14 cellular contexts compared by ENCODE assay signal in the genomic region with DNA sequence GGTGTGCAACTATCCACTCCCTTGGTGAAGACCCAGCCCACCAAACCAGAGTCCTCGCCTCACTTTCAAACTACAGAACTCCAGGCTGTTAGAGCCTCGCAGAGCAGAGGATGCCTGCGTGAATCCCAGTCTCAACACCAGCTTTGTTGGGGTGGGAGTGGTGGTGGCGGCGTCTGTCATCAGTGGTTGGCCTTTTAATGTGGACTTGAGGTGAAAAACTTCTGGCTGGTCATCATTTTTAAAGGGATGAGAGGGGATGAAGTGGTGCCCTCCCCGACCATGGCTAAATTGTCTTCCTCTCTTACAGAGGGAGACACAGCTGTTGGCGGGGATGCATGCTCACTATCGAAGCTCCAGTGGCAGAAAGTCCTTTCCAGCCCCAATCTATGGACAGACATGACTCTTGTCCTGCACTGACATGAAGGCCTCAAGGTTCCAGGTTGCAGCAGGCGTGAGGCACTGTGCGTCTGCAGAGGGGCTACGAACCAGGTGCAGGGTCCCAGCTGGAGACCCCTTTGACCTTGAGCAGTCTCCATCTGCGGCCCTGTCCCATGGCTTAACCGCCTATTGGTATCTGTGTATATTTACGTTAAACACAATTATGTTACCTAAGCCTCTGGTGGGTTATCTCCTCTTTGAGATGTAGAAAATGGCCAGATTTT. TPM values are rescaled to one million over a fixed set of nuclear protein-coding genes. Genes with fewer than 3 reads are reported as not detected.
A peak's percentile ranks its signal among the peaks of the same experiment; 100 is the strongest.
DNase-seq lines count a peak whose midpoint lies in the region; ATAC-seq and TF ChIP-seq lines count a peak whose summit lies in the region.
"Had no signal": no experiment of that assay in that cellular context is flagged by ENCODE, and none has a peak within 500 bp of the region (broad histone marks: within the 10 kb centered on the region; RNA-seq: fewer than 3 reads in every experiment).

No MANE protein-coding gene starts in this region.

- no peaks in the 10 kb centered on the region for H3K27me3 ChIP-seq in CD4-positive, alpha-beta T cell (ENCODE audit: control insufficient read depth, insufficient read depth, low read length)
- H3K27me3 ChIP-seq: suprapubic skin had no signal

- peak; percentile 22 for TF ChIP-seq POLR2A in GM15510 (IDR thresholded peaks at IDR 0.05; ENCODE audit: borderline replicate concordance, extremely low read depth, insufficient read length)

- H3K9me3 Mint-ChIP-seq in CD4-positive, alpha-beta T cell = no peaks in the 10 kb centered on the region
- H3K9me3 Mint-ChIP-seq in activated CD8-positive, alpha-beta T cell treated with anti-CD3 and anti-CD28 coated beads, Interleukin-2, amount 10 ng/mL, durations not matched to agents 7 days and 5 days (ENCODE audit: insufficient read depth) = no peaks in the 10 kb centered on the region
- no peaks in the 10 kb centered on the region for H3K9me3 Mint-ChIP-seq in mesothelial cell of epicardium
- H3K9me3 Mint-ChIP-seq: neural crest cell had no signal

- H3K27ac Mint-ChIP-seq in CD4-positive, alpha-beta T cell = peak overlapping the region; percentile 85
- peak overlapping the region; percentile 39 for H3K27ac Mint-ChIP-seq in activated CD8-positive, alpha-beta T cell treated with anti-CD3 and anti-CD28 coated beads, Interleukin-2, amount 10 ng/mL, durations not matched to agents 7 days and 5 days
- H3K27ac Mint-ChIP-seq in mesothelial cell of epicardium = peak overlapping the region; percentile 90

- peaks cover 86% of the 10 kb centered on the region for H3K36me3 Mint-ChIP-seq in CD4-positive, alpha-beta T cell (ENCODE audit: low read depth)
- peaks cover 71% of the 10 kb centered on the region for H3K36me3 Mint-ChIP-seq in activated CD8-positive, alpha-beta T cell treated with anti-CD3 and anti-CD28 coated beads, Interleukin-2, amount 10 ng/mL, durations not matched to agents 7 days and 5 days (ENCODE audit: low read depth)
- peaks cover 37% of the 10 kb centered on the region for H3K36me3 Mint-ChIP-seq in mesothelial cell of epicardium

- no peaks in the 10 kb centered on the region for H3K9me3 ChIP-seq in CD4-positive, alpha-beta T cell (ENCODE audit: control insufficient read depth, low read length)
- H3K9me3 ChIP-seq: suprapubic skin had no signal

- peaks cover 8% of the 10 kb centered on the region for H3K27me3 Mint-ChIP-seq in CD4-positive, alpha-beta T cell
- H3K27me3 Mint-ChIP-seq in activated CD8-positive, alpha-beta T cell treated with anti-CD3 and anti-CD28 coated beads, Interleukin-2, amount 10 ng/mL, durations not matched to agents 7 days and 5 days (ENCODE audit: low read depth) = no peaks in the 10 kb centered on the region
- no peaks in the 10 kb centered on the region for H3K27me3 Mint-ChIP-seq in mesothelial cell of epicardium (ENCODE audit: low read depth)

- no peak for TF ChIP-seq CTCF in CD4-positive, alpha-beta T cell (IDR thresholded peaks at IDR 0.05)
- TF ChIP-seq CTCF in mesothelial cell of epicardium (IDR thresholded peaks at IDR 0.05; ENCODE audit: unreplicated experiment) = no peak
- TF ChIP-seq CTCF in GM10248 (IDR thresholded peaks at IDR 0.05; ENCODE audit: control extremely low read depth, extremely low read depth, low read depth, missing control alignments) = no peak

- H3K4me1 Mint-ChIP-seq in CD4-positive, alpha-beta T cell (ENCODE audit: low read depth) = no peaks in the 10 kb centered on the region
- H3K4me1 Mint-ChIP-seq in activated CD8-positive, alpha-beta T cell treated with anti-CD3 and anti-CD28 coated beads, Interleukin-2, amount 10 ng/mL, durations not matched to agents 7 days and 5 days (ENCODE audit: low read depth) = no peaks in the 10 kb centered on the region
- H3K4me1 Mint-ChIP-seq in mesothelial cell of epicardium = peaks cover 26% of the 10 kb centered on the region
- H3K4me1 Mint-ChIP-seq: neural crest cell had no signal

- POLR2A ChIA-PET in CD4-positive, alpha-beta T cell (lab: Charles Lee) = interaction anchor here (0.7 kb wide), 1 partner anchor 16 kb away, joined by 3 read pairs; no protein-coding TSS in a partner anchor
- POLR2A ChIA-PET in activated CD8-positive, alpha-beta T cell treated with anti-CD3 and anti-CD28 coated beads, Interleukin-2, amount 10 ng/mL, durations not matched to agents 7 days and 5 days (lab: Charles Lee) = no interaction called here
- POLR2A ChIA-PET in GM10248 (lab: Yijun Ruan, JAX) = no interaction called here

- intact Hi-C loops in CD4-positive, alpha-beta T cell (cut with DNase I, micrococcal nuclease) = no loop called here

- DNase-seq in CD4-positive, alpha-beta T cell = peak in 1 of 10 experiments; percentile 29
- no peak for DNase-seq in activated CD8-positive, alpha-beta T cell treated with anti-CD3 and anti-CD28 coated beads, Interleukin-2, amount 10 ng/mL, durations not matched to agents 7 days and 5 days
- DNase-seq in mesothelial cell of epicardium (ENCODE audit: low spot score in 2 of 2, unreplicated experiment in 2 of 2) = no peak
- DNase-seq in GM10248 (ENCODE audit: extremely low spot score) = no peak
- no peak for DNase-seq in NCI-H774 (lab: John Stamatoyannopoulos, UW)
- DNase-seq in NCI-H2196 treated with DMSO at 0.1 percent for 48 hours (lab: John Stamatoyannopoulos, UW; ENCODE audit: unreplicated experiment) = no peak
- DNase-seq: caudate nucleus, COR-L47, NCI-H526 treated with DMSO at 0.1 percent for 48 hours had no signal

- H3K4me3 Mint-ChIP-seq in CD4-positive, alpha-beta T cell = peak overlapping the region; percentile 73
- H3K4me3 Mint-ChIP-seq in activated CD8-positive, alpha-beta T cell treated with anti-CD3 and anti-CD28 coated beads, Interleukin-2, amount 10 ng/mL, durations not matched to agents 7 days and 5 days = no peak overlapping the region
- H3K4me3 Mint-ChIP-seq in mesothelial cell of epicardium = no peak overlapping the region
- H3K4me3 Mint-ChIP-seq: neural crest cell had no signal

- H3K27ac ChIP-seq in CD4-positive, alpha-beta T cell (ENCODE audit: low read depth, low read length) = no peak overlapping the region
- H3K27ac ChIP-seq: suprapubic skin had no signal

- CTCF ChIA-PET in CD4-positive, alpha-beta T cell (lab: Charles Lee) = interaction anchor here (0.9 to 1.7 kb wide), 2 partner anchors 105 to 208 kb away, joined by 3 to 5 read pairs; no protein-coding TSS in a partner anchor
- CTCF ChIA-PET in activated CD8-positive, alpha-beta T cell treated with anti-CD3 and anti-CD28 coated beads, Interleukin-2, amount 10 ng/mL, durations not matched to agents 7 days and 5 days (lab: Charles Lee) = no interaction called here
- CTCF ChIA-PET in GM10248 (lab: Yijun Ruan, JAX) = interaction anchor here (1.9 kb wide), 1 partner anchor 60 kb away, joined by 6 read pairs; no protein-coding TSS in a partner anchor

- peak; percentile 9 for ATAC-seq in CD4-positive, alpha-beta T cell (ENCODE audit: poor library complexity)
- no peak for ATAC-seq in activated CD8-positive, alpha-beta T cell treated with anti-CD3 and anti-CD28 coated beads, Interleukin-2, amount 10 ng/mL, durations not matched to agents 7 days and 5 days
- no peak for ATAC-seq in GM19395 (IDR thresholded peaks at IDR 0.05; ENCODE audit: unreplicated experiment)
- ATAC-seq: Right ventricle myocardium inferior had no signal

RNA-seq across cellular contexts. Expression of a gene that starts 54.8 kb away (rescaled TPM):
- 100 to 1,000 TPM; 434 to 449 TPM for total RNA-seq in CD4-positive, alpha-beta T cell
- total RNA-seq in activated CD8-positive, alpha-beta T cell treated with anti-CD3 and anti-CD28 coated beads, Interleukin-2, amount 10 ng/mL, durations not matched to agents 7 days and 5 days = 100 to 1,000 TPM; 177 to 180 TPM
- 195 to 208 TPM (median 204 TPM) in 3 replicates for total RNA-seq in mesothelial cell of epicardium

Comparison
In these comparisons a context has a peak if more than half of its experiments do, and no peak if none do; other contexts are left out.
1. H3K27ac Mint-ChIP-seq: peak in every context shown above with its lines; median percentile 90 in mesothelial cell of epicardium; 85 in CD4-positive, alpha-beta T cell; 39 in activated CD8-positive, alpha-beta T cell treated with anti-CD3 and anti-CD28 coated beads, Interleukin-2, amount 10 ng/mL, durations not matched to agents 7 days and 5 days.